ENCODE assay signal across 8 cellular contexts in genomic region chr3:141360888-141361598, GRCh38. TPM values are rescaled to one million over a fixed set of nuclear protein-coding genes. Genes with fewer than 3 reads are reported as not detected.
DNase-seq lines count a peak whose midpoint lies in the region; ATAC-seq and TF ChIP-seq lines count a peak whose summit lies in the region.

No MANE protein-coding gene starts in this region.

- no peak overlapping the region for H3K27ac Mint-ChIP-seq in stimulated activated naive B cell treated with anti-CD40 and anti-IgM and Interleukin-4, amounts not matched to agents 10 μg/mL and 1 μg/mL and 100 μg/mL, for 72 hours

- TF ChIP-seq CTCF in BE2C (IDR thresholded peaks at IDR 0.05; ENCODE audit: low read depth, low read length), result peak; percentile 96
- TF ChIP-seq CTCF in breast epithelium (IDR thresholded peaks at IDR 0.05), result peak; percentile 72 to 91 (median 90)

- H3K27ac ChIP-seq in breast epithelium, result peak overlapping the region; percentile 58 to 59

- H3K4me1 ChIP-seq in BE2C (no peaks in the 10 kb centered on the region), breast epithelium (no peaks in the 10 kb centered on the region)

- H3K9me3 ChIP-seq in BE2C (no peaks in the 10 kb centered on the region), breast epithelium (no peaks in the 10 kb centered on the region)

- H3K27me3 ChIP-seq in BE2C (no peaks in the 10 kb centered on the region), breast epithelium (no peaks in the 10 kb centered on the region)

- no peak for TF ChIP-seq POLR2A in breast epithelium (IDR thresholded peaks at IDR 0.05)

- DNase-seq in BE2C, result peak; percentile 17
- peak; percentile 29 for DNase-seq in NOMO-1 treated with dmso at 0.1 percent for 144 hours (lab: John Stamatoyannopoulos, UW; ENCODE audit: unreplicated experiment)
- no peak for DNase-seq in breast epithelium (ENCODE audit: low spot score in 2 of 2)
- peak; percentile 65 for DNase-seq in islet precursor cell
- no peak for DNase-seq in stimulated activated naive B cell treated with anti-CD40 and anti-IgM and Interleukin-4, amounts not matched to agents 10 μg/mL and 1 μg/mL and 100 μg/mL, for 72 hours
- no peak for DNase-seq in stimulated activated CD4-positive, alpha-beta T cell treated with anti-CD3 and anti-CD28 coated beads, Interleukin-15, amount 100 ng/mL, for 24 hours

- H3K36me3 ChIP-seq in BE2C, result no peaks in the 10 kb centered on the region
- H3K36me3 ChIP-seq in breast epithelium, result no peaks in the 10 kb centered on the region

- peak; percentile 71 for ATAC-seq in GM18498 (IDR thresholded peaks at IDR 0.05; ENCODE audit: unreplicated experiment)
- peak; percentile 72 for ATAC-seq in HG03280 (IDR thresholded peaks at IDR 0.05; ENCODE audit: unreplicated experiment)
- peak; percentile 50 to 62 for ATAC-seq in stimulated activated naive B cell treated with anti-CD40 and anti-IgM and Interleukin-4, amounts not matched to agents 10 μg/mL and 1 μg/mL and 100 μg/mL, for 72 hours (replicated peaks)

- H3K4me3 Mint-ChIP-seq in stimulated activated naive B cell treated with anti-CD40 and anti-IgM and Interleukin-4, amounts not matched to agents 10 μg/mL and 1 μg/mL and 100 μg/mL, for 72 hours, result peak overlapping the region; percentile 1 to 5

- H3K4me3 ChIP-seq in BE2C (ENCODE audit: low read depth, low read length) (no peak overlapping the region), breast epithelium (peak overlapping the region in 2 of 3 donors; percentile 24 to 54)

- H3K27me3 Mint-ChIP-seq in stimulated activated naive B cell treated with anti-CD40 and anti-IgM and Interleukin-4, amounts not matched to agents 10 μg/mL and 1 μg/mL and 100 μg/mL, for 72 hours, result peaks cover 7 to 35% of the 10 kb centered on the region in 2 donors

- peaks cover 0 to 8% of the 10 kb centered on the region in 2 donors for H3K4me1 Mint-ChIP-seq in stimulated activated naive B cell treated with anti-CD40 and anti-IgM and Interleukin-4, amounts not matched to agents 10 μg/mL and 1 μg/mL and 100 μg/mL, for 72 hours

- intact Hi-C loops in breast epithelium (cut with DNase I; ENCODE audit: low total_unique reads), result no loop called here

- H3K9me3 Mint-ChIP-seq in stimulated activated naive B cell treated with anti-CD40 and anti-IgM and Interleukin-4, amounts not matched to agents 10 μg/mL and 1 μg/mL and 100 μg/mL, for 72 hours, result no peaks in the 10 kb centered on the region

- H3K36me3 Mint-ChIP-seq in stimulated activated naive B cell treated with anti-CD40 and anti-IgM and Interleukin-4, amounts not matched to agents 10 μg/mL and 1 μg/mL and 100 μg/mL, for 72 hours, result peaks cover 0 to 2% of the 10 kb centered on the region in 2 donors

RNA-seq across cellular contexts. Expression of gene ZBTB38, which starts 7.3 kb away (rescaled TPM):
- polyA plus RNA-seq in BE2C (2012; ENCODE audit: insufficient read depth, insufficient read length, low read depth), result 45.6 TPM
- 100 to 1,000 TPM; 126 to 238 (median 138) TPM for total RNA-seq in breast epithelium

Comparison
In these comparisons a context has a peak if more than half of its experiments do, and no peak if none do; other contexts are left out.
1. DNase-seq: peak in BE2C (single experiment), NOMO-1 treated with dmso at 0.1 percent for 144 hours (single experiment) and islet precursor cell (single experiment); none in breast epithelium (0 of 2), stimulated activated naive B cell treated with anti-CD40 and anti-IgM and Interleukin-4, amounts not matched to agents 10 μg/mL and 1 μg/mL and 100 μg/mL, for 72 hours (single experiment) and stimulated activated CD4-positive, alpha-beta T cell treated with anti-CD3 and anti-CD28 coated beads, Interleukin-15, amount 100 ng/mL, for 24 hours (single experiment).
2. Peak in every context shown above with its lines, with median percentiles within 50 percentile points of each other: ATAC-seq.